10 cellular contexts compared by ENCODE assay signal in the genomic region with DNA sequence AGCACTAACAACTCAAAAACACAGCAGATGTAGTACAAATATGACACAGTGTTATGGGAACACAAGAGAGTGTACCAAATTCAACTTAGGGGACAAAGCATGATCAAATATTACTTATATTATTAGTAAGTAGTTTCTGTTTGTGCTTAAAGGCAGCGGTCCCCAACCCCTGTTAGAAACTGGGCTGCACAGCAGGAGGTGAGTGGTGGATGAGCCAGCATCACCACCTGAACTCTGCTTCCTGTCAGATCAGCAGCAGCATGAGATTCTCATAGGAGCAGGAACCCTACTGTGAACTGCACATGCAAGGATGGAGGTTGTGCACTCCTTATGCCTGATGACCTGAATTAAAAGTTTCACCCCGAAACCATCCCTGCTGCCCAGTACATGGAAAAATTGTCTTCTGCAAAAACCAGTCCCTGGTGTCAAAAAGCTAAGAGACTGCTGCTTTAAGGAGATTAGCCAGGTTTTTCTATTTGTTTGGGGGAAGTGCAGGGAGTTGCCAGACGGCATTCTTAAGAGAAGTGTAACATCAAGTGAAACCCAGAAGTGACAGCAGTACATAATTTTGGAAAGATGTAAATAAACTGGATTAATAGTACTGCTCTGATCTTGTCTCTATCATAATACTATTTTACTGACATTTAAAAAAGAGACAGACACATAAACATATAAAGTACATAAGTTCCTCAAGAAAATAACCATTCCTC. TPM values are rescaled to one million over a fixed set of nuclear protein-coding genes. Genes with fewer than 3 reads are reported as not detected.
DNase-seq lines count a peak whose midpoint lies in the region; ATAC-seq and TF ChIP-seq lines count a peak whose summit lies in the region.
"Had no signal": no experiment of that assay in that cellular context is flagged by ENCODE, and none has a peak within 500 bp of the region (broad histone marks: within the 10 kb centered on the region; RNA-seq: fewer than 3 reads in every experiment).

No MANE protein-coding gene starts in this region.

- H2AFZ ChIP-seq in smooth muscle cell (ENCODE audit: low read depth) = no peak overlapping the region

- H3K27me3 Mint-ChIP-seq in effector memory CD8-positive, alpha-beta T cell = no peaks in the 10 kb centered on the region

- no peak for TF ChIP-seq CTCF in WERI-Rb-1 (IDR thresholded peaks at IDR 0.05; ENCODE audit: low read depth, low read length)
- TF ChIP-seq CTCF in smooth muscle cell (IDR thresholded peaks at IDR 0.05; ENCODE audit: borderline replicate concordance, insufficient read depth, poor library complexity, severe bottlenecking) = no peak
- no peak for TF ChIP-seq CTCF in gastroesophageal sphincter (IDR thresholded peaks at IDR 0.05)

- H3K27ac Mint-ChIP-seq in effector memory CD8-positive, alpha-beta T cell = peak overlapping the region in 1 of 2 donors; percentile 71

- TF ChIP-seq POLR2A in gastroesophageal sphincter (IDR thresholded peaks at IDR 0.05) = no peak

- H3K79me2 ChIP-seq in smooth muscle cell (ENCODE audit: low read depth) = peaks cover 25% of the 10 kb centered on the region

- H3K4me3 ChIP-seq in WERI-Rb-1 (ENCODE audit: low read depth, low read length) (no peak overlapping the region), smooth muscle cell (no peak overlapping the region), gastroesophageal sphincter (no peak overlapping the region)

- peaks cover 15 to 37% of the 10 kb centered on the region in 2 donors for H3K4me1 Mint-ChIP-seq in effector memory CD8-positive, alpha-beta T cell (ENCODE audit: low read depth in 2 of 2)

- H3K9ac ChIP-seq in smooth muscle cell (ENCODE audit: low read depth) = no peak overlapping the region

- H3K27me3 ChIP-seq in WERI-Rb-1 (ENCODE audit: insufficient read depth, low read depth, severe bottlenecking) (no peaks in the 10 kb centered on the region), smooth muscle cell (ENCODE audit: low read depth) (no peaks in the 10 kb centered on the region), gastroesophageal sphincter (no peaks in the 10 kb centered on the region)

- no peak for TF ChIP-seq EP300 in gastroesophageal sphincter (IDR thresholded peaks at IDR 0.05)

- H3K36me3 Mint-ChIP-seq in effector memory CD8-positive, alpha-beta T cell (ENCODE audit: insufficient read depth) = peaks cover 74% of the 10 kb centered on the region

- no peak overlapping the region for H3K4me2 ChIP-seq in smooth muscle cell

- H3F3A ChIP-seq in smooth muscle cell (ENCODE audit: low read depth) = no peaks in the 10 kb centered on the region

- H3K36me3 ChIP-seq in WERI-Rb-1 = peaks cover 72% of the 10 kb centered on the region
- H3K36me3 ChIP-seq in smooth muscle cell (ENCODE audit: low read depth) = peaks cover 39% of the 10 kb centered on the region
- H3K36me3 ChIP-seq in gastroesophageal sphincter = peaks cover 0 to 74% of the 10 kb centered on the region in 2 donors

- no peaks in the 10 kb centered on the region for H3K9me3 Mint-ChIP-seq in effector memory CD8-positive, alpha-beta T cell

- H3K27ac ChIP-seq in WERI-Rb-1 = peak overlapping the region; percentile 8; the same call in 1 of the 2 replicates
- H3K27ac ChIP-seq in smooth muscle cell (ENCODE audit: low read depth) = peak overlapping the region; percentile 44
- no peak overlapping the region for H3K27ac ChIP-seq in gastroesophageal sphincter

- H3K4me1 ChIP-seq in smooth muscle cell (ENCODE audit: low read depth) (no peaks in the 10 kb centered on the region), gastroesophageal sphincter (no peaks in the 10 kb centered on the region)

- no peak overlapping the region for H3K4me3 Mint-ChIP-seq in effector memory CD8-positive, alpha-beta T cell

- DNase-seq in stimulated activated CD4-positive, alpha-beta T cell treated with anti-CD3 and anti-CD28 coated beads, Interleukin-15, amount 100 ng/mL, for 24 hours = peak; percentile 32
- no peak for DNase-seq in stimulated activated CD4-positive, alpha-beta T cell treated with anti-CD3 and anti-CD28 coated beads, Interleukin-4, amount 100 ng/mL, for 1 hour
- no peak for DNase-seq in WERI-Rb-1
- DNase-seq in smooth muscle cell (lab: John Stamatoyannopoulos, UW; ENCODE audit: unreplicated experiment) = no peak
- DNase-seq in retina = no peak
- DNase-seq in effector memory CD8-positive, alpha-beta T cell = no peak
- DNase-seq: anterior cingulate cortex had no signal

- WGBS in smooth muscle cell (ENCODE audit: low lambda C conversion rate) = 88% methylated on average over 3 of the region's 3 CpGs
- 72 to 92% methylated on average over 2 to 3 of the region's 3 CpGs for whole genome bisulfite sequencing in gastroesophageal sphincter (ENCODE audit: low coverage in 1 of 2), 2 donors

- ATAC-seq in HG02870 (IDR thresholded peaks at IDR 0.05; ENCODE audit: unreplicated experiment) (peak; percentile 74), gastroesophageal sphincter (no peak)
- ATAC-seq in effector memory CD8-positive, alpha-beta T cell (replicated peaks) = no peak
- ATAC-seq: esophagus mucosa had no signal

- no peaks in the 10 kb centered on the region for H3K9me3 ChIP-seq in WERI-Rb-1 (ENCODE audit: severe bottlenecking)
- H3K9me3 ChIP-seq in smooth muscle cell (replicated peaks; ENCODE audit: low read depth) = no peaks in the 10 kb centered on the region
- H3K9me3 ChIP-seq in gastroesophageal sphincter = no peaks in the 10 kb centered on the region

- H4K20me1 ChIP-seq in smooth muscle cell (ENCODE audit: low read depth) = peaks cover 44% of the 10 kb centered on the region

RNA-seq across cellular contexts. Expression of a gene that starts 26.7 kb away (rescaled TPM):
- 39.4 and 40.7 TPM in 2 replicates for total RNA-seq in smooth muscle cell
- polyA plus RNA-seq in smooth muscle cell = 4.0 and 4.7 TPM in 2 replicates
- 10 to 100 TPM; 28.0 to 40.0 (median 30.5) TPM for total RNA-seq in gastroesophageal sphincter

Comparison
In these comparisons a context has a peak if more than half of its experiments do, and no peak if none do; other contexts are left out.
1. H3K27ac ChIP-seq: peak in WERI-Rb-1 (single experiment) and smooth muscle cell (single experiment); none in gastroesophageal sphincter (0 of 4).